Comparison of ENCODE assay signal across 24 cellular contexts in the genomic region with DNA sequence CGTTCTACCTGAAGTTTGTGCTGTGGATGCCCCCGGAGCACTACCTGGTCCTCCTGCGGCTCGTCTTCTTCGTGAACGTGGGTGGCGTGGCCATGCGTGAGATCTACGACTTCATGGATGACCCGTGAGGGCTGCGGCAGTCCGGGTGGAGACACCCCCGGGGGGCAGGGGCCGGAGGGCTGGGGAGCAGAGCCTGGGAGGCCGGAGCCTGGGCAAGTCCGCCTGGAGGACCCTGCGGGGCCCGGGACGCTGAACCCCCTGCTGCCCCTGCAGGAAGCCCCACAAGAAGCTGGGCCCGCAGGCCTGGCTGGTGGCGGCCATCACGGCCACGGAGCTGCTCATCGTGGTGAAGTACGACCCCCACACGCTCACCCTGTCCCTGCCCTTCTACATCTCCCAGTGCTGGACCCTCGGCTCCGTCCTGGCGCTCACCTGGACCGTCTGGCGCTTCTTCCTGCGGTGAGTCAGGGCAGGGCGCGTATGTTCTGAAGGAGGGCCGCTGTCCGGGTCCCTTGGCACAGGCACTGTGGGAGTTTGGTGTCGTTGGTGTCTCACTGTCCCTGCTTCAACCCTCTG. TPM values are rescaled to one million over a fixed set of nuclear protein-coding genes. Genes with fewer than 3 reads are reported as not detected.
"Had no signal": no experiment of that assay in that cellular context is flagged by ENCODE, and none has a peak within 500 bp of the region (broad histone marks: within the 10 kb centered on the region; RNA-seq: fewer than 3 reads in every experiment).

No MANE protein-coding gene starts in this region.

- H2AFZ ChIP-seq: neural progenitor cell, parathyroid adenoma had no signal

- H3K27me3 ChIP-seq: colonic mucosa, left lung, neural progenitor cell, spleen, stomach, transverse colon had no signal

- H3K27ac ChIP-seq: colonic mucosa, left lung, lower lobe of right lung, neural progenitor cell, parathyroid adenoma, psoas muscle, spleen, stomach, thoracic aorta had no signal

- H3K36me3 Mint-ChIP-seq: natural killer cell treated with Interleukin-12 subunit alpha and Interleukin-12 subunit beta and Interleukin-15 and Interleukin-18, amount 100 ng/mL, for 72 hours; neural progenitor cell had no signal

- H3K9me3 Mint-ChIP-seq: memory B cell; natural killer cell treated with Interleukin-12 subunit alpha and Interleukin-12 subunit beta and Interleukin-15 and Interleukin-18, amount 100 ng/mL, for 72 hours; neural progenitor cell; stimulated activated naive B cell treated with anti-CD40 and anti-IgM and Interleukin-4, amounts not matched to agents 10 μg/mL and 1 μg/mL and 100 μg/mL, for 72 hours had no signal

- H3K27me3 Mint-ChIP-seq: memory B cell; natural killer cell treated with Interleukin-12 subunit alpha and Interleukin-12 subunit beta and Interleukin-15 and Interleukin-18, amount 100 ng/mL, for 72 hours; stimulated activated naive B cell treated with anti-CD40 and anti-IgM and Interleukin-4, amounts not matched to agents 10 μg/mL and 1 μg/mL and 100 μg/mL, for 72 hours had no signal

- H3K9me3 ChIP-seq: colonic mucosa, left lung, lower lobe of right lung, psoas muscle, spleen, stomach, thoracic aorta, transverse colon had no signal

- H3K4me2 ChIP-seq: neural progenitor cell had no signal

- H3K79me2 ChIP-seq: parathyroid adenoma had no signal

- H3K4me1 ChIP-seq: colonic mucosa, left lung, lower lobe of right lung, neural progenitor cell, psoas muscle, spleen, stomach had no signal

- DNase-seq: dermis blood vessel endothelial cell; effector CD4-positive, alpha-beta T cell; foreskin melanocyte; lower lobe of right lung; midbrain; occipital lobe; retina; spleen; stimulated activated CD4-positive, alpha-beta T cell treated with anti-CD3 and anti-CD28 coated beads, Interleukin-15, amount 100 ng/mL, for 24 hours; stimulated activated CD4-positive, alpha-beta T cell treated with anti-CD3 and anti-CD28 coated beads, Interleukin-1b, Interleukin-23, amount 100 ng/mL, for 48 hours; stimulated activated CD4-positive, alpha-beta T cell treated with anti-CD3 and anti-CD28 coated beads, Interleukin-4, amount 100 ng/mL, for 4 hours; stimulated activated naive B cell treated with anti-CD40 and anti-IgM and Interleukin-4, amounts not matched to agents 10 μg/mL and 1 μg/mL and 100 μg/mL, for 72 hours; stomach had no signal

- H3K4me3 Mint-ChIP-seq: memory B cell; natural killer cell treated with Interleukin-12 subunit alpha and Interleukin-12 subunit beta and Interleukin-15 and Interleukin-18, amount 100 ng/mL, for 72 hours; neural progenitor cell; stimulated activated naive B cell treated with anti-CD40 and anti-IgM and Interleukin-4, amounts not matched to agents 10 μg/mL and 1 μg/mL and 100 μg/mL, for 72 hours had no signal

- H3K4me1 Mint-ChIP-seq: neural progenitor cell; stimulated activated naive B cell treated with anti-CD40 and anti-IgM and Interleukin-4, amounts not matched to agents 10 μg/mL and 1 μg/mL and 100 μg/mL, for 72 hours had no signal

- H3K36me3 ChIP-seq: neural progenitor cell had no signal

- H3K27ac Mint-ChIP-seq: memory B cell; natural killer cell treated with Interleukin-12 subunit alpha and Interleukin-12 subunit beta and Interleukin-15 and Interleukin-18, amount 100 ng/mL, for 72 hours; neural progenitor cell; stimulated activated naive B cell treated with anti-CD40 and anti-IgM and Interleukin-4, amounts not matched to agents 10 μg/mL and 1 μg/mL and 100 μg/mL, for 72 hours had no signal

- H3K9ac ChIP-seq: neural progenitor cell, parathyroid adenoma had no signal

- H3K4me3 ChIP-seq: colonic mucosa, left lung, lower lobe of right lung, neural progenitor cell, psoas muscle, spleen, stomach, thoracic aorta, transverse colon had no signal

RNA-seq across cellular contexts. Expression of a gene that starts 47.9 kb away (rescaled TPM):
- total RNA-seq: cerebellum, occipital lobe, skeletal muscle tissue had no signal
